Comparison of ENCODE assay signal across 13 cellular contexts in the genomic region with DNA sequence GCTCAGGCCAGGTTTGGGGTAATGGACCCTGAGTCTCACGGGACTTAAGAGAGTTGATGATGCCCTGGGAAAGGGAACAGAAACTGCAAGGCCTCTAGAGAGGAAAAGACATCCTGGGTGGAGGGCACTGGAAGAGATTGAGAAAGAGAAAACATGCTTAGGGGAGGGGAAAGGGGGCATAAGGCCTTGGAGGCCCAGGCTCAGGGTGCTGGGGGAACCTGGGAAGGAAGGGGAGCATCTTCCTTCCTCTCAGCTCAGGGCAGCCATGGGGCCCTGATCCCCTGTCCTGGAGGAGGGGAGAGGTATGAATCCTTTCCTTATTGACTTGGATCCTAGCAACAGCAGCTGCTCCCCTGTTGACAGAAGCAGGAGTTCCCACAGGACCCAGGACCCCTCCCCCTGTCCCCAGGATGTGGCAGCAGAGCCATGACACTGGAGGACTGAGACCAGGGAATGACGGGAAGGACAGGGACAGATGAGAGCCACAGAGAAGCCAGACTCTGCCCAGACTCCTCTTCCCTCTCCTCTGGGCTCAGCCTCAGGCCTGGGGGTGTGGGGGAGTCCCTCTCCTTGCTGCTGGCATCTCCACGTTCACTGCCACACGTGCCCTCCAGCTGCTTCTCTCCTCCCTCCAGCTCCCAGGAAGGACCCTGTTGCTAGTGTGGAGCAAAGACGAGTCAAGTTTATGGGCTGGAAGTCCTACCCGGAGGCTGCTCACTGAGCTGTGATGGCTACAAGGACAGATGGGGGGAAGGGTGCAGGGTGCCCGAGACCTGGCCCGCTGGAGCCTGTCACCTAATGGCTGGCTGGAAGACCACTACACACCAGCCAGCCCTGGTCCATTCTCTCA. TPM values are rescaled to one million over a fixed set of nuclear protein-coding genes. Genes with fewer than 3 reads are reported as not detected.
DNase-seq lines count a peak whose midpoint lies in the region; ATAC-seq, FAIRE-seq and TF ChIP-seq lines count a peak whose summit lies in the region.
"Had no signal": no experiment of that assay in that cellular context is flagged by ENCODE, and none has a peak within 500 bp of the region (broad histone marks: within the 10 kb centered on the region; RNA-seq: fewer than 3 reads in every experiment).

No MANE protein-coding gene starts in this region.

- peaks cover 33% of the 10 kb centered on the region for H3K4me1 Mint-ChIP-seq in GM23338
- H3K4me1 Mint-ChIP-seq in osteocyte (ENCODE audit: unreplicated experiment): peaks cover 24% of the 10 kb centered on the region

- no peak overlapping the region for H2AFZ ChIP-seq in GM23338

- intact Hi-C loops in esophagus squamous epithelium (cut with DNase I): no loop called here

- ATAC-seq in GM23338 (no peak), GM21360 (IDR thresholded peaks at IDR 0.05; ENCODE audit: unreplicated experiment) (no peak)
- ATAC-seq: K562 had no signal

- H3K9ac ChIP-seq in rectal smooth muscle tissue (ENCODE audit: low read length): no peak overlapping the region

- WGBS in esophagus squamous epithelium, 2 donors: 60 to 61% methylated on average over 3 to 5 of the region's 8 CpGs

- peak overlapping the region; percentile 57; the same call in 1 of the 2 replicates for H3K4me2 ChIP-seq in GM23338

- H3K9me2 ChIP-seq in GM23338 (ENCODE audit: insufficient read depth): no peaks in the 10 kb centered on the region

- H3K27ac Mint-ChIP-seq in GM23338: peak overlapping the region; percentile 55
- H3K27ac Mint-ChIP-seq in osteocyte (ENCODE audit: unreplicated experiment): no peak overlapping the region

- FAIRE-seq in frontal cortex (lab: Jason Lieb, UNC): no peak
- FAIRE-seq: K562, pancreas had no signal

- no peaks in the 10 kb centered on the region for H3K36me3 ChIP-seq in GM23338 (ENCODE audit: insufficient read depth)
- H3K36me3 ChIP-seq in esophagus squamous epithelium: peaks cover 28 to 54% (median 28%) of the 10 kb centered on the region in 3 donors
- peaks cover 21% of the 10 kb centered on the region for H3K36me3 ChIP-seq in rectal smooth muscle tissue (ENCODE audit: control insufficient read depth, insufficient read depth, low read length)

- DNase-seq in GM23338 (ENCODE audit: low spot score) (peak; percentile 34), NCI-H82 (lab: John Stamatoyannopoulos, UW) (peak; percentile 81), esophagus squamous epithelium (lab: John Stamatoyannopoulos, UW) (no peak), frontal cortex (ENCODE audit: low spot score in 2 of 2) (no peak), cortex of kidney (lab: John Stamatoyannopoulos, UW) (no peak), osteocyte (ENCODE audit: extremely low spot score, unreplicated experiment) (no peak)
- DNase-seq: GOT3; stimulated activated naive CD4-positive, alpha-beta T cell had no signal

- H3K4me3 Mint-ChIP-seq in GM23338: no peak overlapping the region; the same call in 2 of the 3 replicates
- no peak overlapping the region for H3K4me3 Mint-ChIP-seq in osteocyte (ENCODE audit: unreplicated experiment)

- H3K9me3 Mint-ChIP-seq in GM23338: no peaks in the 10 kb centered on the region
- H3K9me3 Mint-ChIP-seq in osteocyte (ENCODE audit: unreplicated experiment): no peaks in the 10 kb centered on the region

- no peak overlapping the region; the same call in 1 of the 2 replicates for H3K4me3 ChIP-seq in GM23338
- H3K4me3 ChIP-seq in esophagus squamous epithelium: no peak overlapping the region
- H3K4me3 ChIP-seq in rectal smooth muscle tissue (ENCODE audit: low read length): peak overlapping the region; percentile 15
- H3K4me3 ChIP-seq: K562, pancreas, SK-N-MC had no signal

- H3K9me3 ChIP-seq in esophagus squamous epithelium: no peaks in the 10 kb centered on the region
- H3K9me3 ChIP-seq: pancreas had no signal

- H3F3A ChIP-seq in GM23338 (replicated peaks; ENCODE audit: low read depth): peaks cover 7% of the 10 kb centered on the region

- peaks cover 28% of the 10 kb centered on the region for H3K36me3 Mint-ChIP-seq in GM23338 (ENCODE audit: low read depth)
- H3K36me3 Mint-ChIP-seq in osteocyte (ENCODE audit: unreplicated experiment): peaks cover 11% of the 10 kb centered on the region

- H3K27ac ChIP-seq in GM23338 (ENCODE audit: low read depth) (peak overlapping the region; percentile 83), esophagus squamous epithelium (peak overlapping the region in 3 of 4 donors; percentile 59 to 84 (median 65)), rectal smooth muscle tissue (ENCODE audit: low read depth, low read length) (peak overlapping the region; percentile 83)
- H3K27ac ChIP-seq: SK-N-MC had no signal

- no peak for TF ChIP-seq POLR2A in esophagus squamous epithelium (IDR thresholded peaks at IDR 0.05)

- H3K79me2 ChIP-seq in GM23338 (replicated peaks; ENCODE audit: insufficient read depth): no peaks in the 10 kb centered on the region

- H3K27me3 Mint-ChIP-seq in GM23338 (ENCODE audit: insufficient read depth, low read depth, poor library complexity) (peaks cover 16% of the 10 kb centered on the region), osteocyte (ENCODE audit: unreplicated experiment) (no peaks in the 10 kb centered on the region)

- peaks cover 4% of the 10 kb centered on the region; the same call in 1 of the 2 replicates for H4K20me1 ChIP-seq in GM23338 (replicated peaks; ENCODE audit: insufficient read depth)

- peaks cover 29% of the 10 kb centered on the region for H3K4me1 ChIP-seq in GM23338 (ENCODE audit: insufficient read depth)
- H3K4me1 ChIP-seq in esophagus squamous epithelium: peaks cover 17 to 77% (median 33%) of the 10 kb centered on the region in 3 donors
- peaks cover 49% of the 10 kb centered on the region for H3K4me1 ChIP-seq in rectal smooth muscle tissue (ENCODE audit: control insufficient read depth, insufficient read depth, low read length)

- TF ChIP-seq CTCF in GM23338 (conservative IDR thresholded peaks at IDR 0.05; ENCODE audit: low read depth in 2 of 2): no peak
- no peak for TF ChIP-seq CTCF in esophagus squamous epithelium (IDR thresholded peaks at IDR 0.05)
- TF ChIP-seq CTCF in osteocyte (IDR thresholded peaks at IDR 0.05): no peak

- no peaks in the 10 kb centered on the region for H3K27me3 ChIP-seq in GM23338 (ENCODE audit: insufficient read depth)
- H3K27me3 ChIP-seq in esophagus squamous epithelium: no peaks in the 10 kb centered on the region
- no peaks in the 10 kb centered on the region for H3K27me3 ChIP-seq in rectal smooth muscle tissue (ENCODE audit: control insufficient read depth, insufficient read depth, low read length)
- H3K27me3 ChIP-seq: pancreas had no signal

TF ChIP-seq in GM23338, 12 proteins besides CTCF, POLR2A, EP300 and RAD21 (continues in another document):
- no peak for TF ChIP-seq JUNB (IDR thresholded peaks at IDR 0.05; ENCODE audit: unreplicated experiment)
- no peak for TF ChIP-seq EZH2 (IDR thresholded peaks at IDR 0.05; ENCODE audit: low read depth, unreplicated experiment)
- no peak for TF ChIP-seq NANOG (IDR thresholded peaks at IDR 0.05; ENCODE audit: borderline replicate concordance)
- no peak for TF ChIP-seq CREB1 (CRISPR knock-in tag; IDR thresholded peaks at IDR 0.05; ENCODE audit: low read depth)
- no peak for TF ChIP-seq STAT1 (IDR thresholded peaks at IDR 0.05; ENCODE audit: unreplicated experiment)
- TF ChIP-seq EZH2phosphoT487 (IDR thresholded peaks at IDR 0.05; ENCODE audit: unreplicated experiment): no peak
- TF ChIP-seq, protein P1, sequence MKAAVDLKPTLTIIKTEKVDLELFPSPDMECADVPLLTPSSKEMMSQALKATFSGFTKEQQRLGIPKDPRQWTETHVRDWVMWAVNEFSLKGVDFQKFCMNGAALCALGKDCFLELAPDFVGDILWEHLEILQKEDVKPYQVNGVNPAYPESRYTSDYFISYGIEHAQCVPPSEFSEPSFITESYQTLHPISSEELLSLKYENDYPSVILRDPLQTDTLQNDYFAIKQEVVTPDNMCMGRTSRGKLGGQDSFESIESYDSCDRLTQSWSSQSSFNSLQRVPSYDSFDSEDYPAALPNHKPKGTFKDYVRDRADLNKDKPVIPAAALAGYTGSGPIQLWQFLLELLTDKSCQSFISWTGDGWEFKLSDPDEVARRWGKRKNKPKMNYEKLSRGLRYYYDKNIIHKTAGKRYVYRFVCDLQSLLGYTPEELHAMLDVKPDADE (IDR thresholded peaks at IDR 0.05): no peak
- TF ChIP-seq ZNF114 (CRISPR knock-in tag; IDR thresholded peaks at IDR 0.05): no peak
- TF ChIP-seq ZNF331 (CRISPR knock-in tag; IDR thresholded peaks at IDR 0.05; ENCODE audit: low read depth): no peak

RNA-seq across cellular contexts. Expression of gene GPBAR1, which starts 0.8 kb away (rescaled TPM):
- 1.6 TPM in 1 of 2 replicates, not detected in the other for total RNA-seq in GM23338 (2014; rRNA removed; shearing (Covaris generic))
- 0.37 and 0.44 TPM in 2 replicates for polyA plus RNA-seq in GM23338 (2016; fragmentation: Nextera tagmentation; extraction: Ambion mirVana)
- total RNA-seq in esophagus squamous epithelium (1 to 10 TPM in 1 of 4 donors, under 1 TPM in 2, not detected in 1; 0.26 to 1.3 (median 0.31) TPM), frontal cortex (not detected), osteocyte (not detected in 2 replicates)
- total RNA-seq: K562 had no signal
- polyA plus RNA-seq: K562 had no signal

RNA-seq across cellular contexts. Expression of gene AAMP, which starts 8.3 kb away (rescaled TPM):
- total RNA-seq in GM23338 (2014; rRNA removed; shearing (Covaris generic)): 157 and 203 TPM in 2 replicates
- 77.8 and 90.8 TPM in 2 replicates for polyA plus RNA-seq in GM23338 (2016; fragmentation: Nextera tagmentation; extraction: Ambion mirVana)
- 100 to 1,000 TPM in 3 of 4 donors, 10 to 100 TPM in 1; 97.9 to 136 (median 118) TPM for total RNA-seq in esophagus squamous epithelium
- total RNA-seq in frontal cortex: 98.2 TPM
- 62.9 and 66.3 TPM in 2 replicates for total RNA-seq in osteocyte

RNA-seq across cellular contexts. Expression of gene PNKD, which starts 8.7 kb away (rescaled TPM):
- 28.2 and 36.0 TPM in 2 replicates for total RNA-seq in GM23338 (2014; rRNA removed; shearing (Covaris generic))
- polyA plus RNA-seq in GM23338 (2016; fragmentation: Nextera tagmentation; extraction: Ambion mirVana): 77.7 and 83.3 TPM in 2 replicates
- total RNA-seq in esophagus squamous epithelium: 10 to 100 TPM; 19.7 to 34.3 (median 28.0) TPM
- total RNA-seq in frontal cortex: 15.1 TPM
- 43.0 and 45.0 TPM in 2 replicates for total RNA-seq in osteocyte

RNA-seq across cellular contexts. Expression of gene TMBIM1, which starts 30.7 kb away (rescaled TPM):
- total RNA-seq in GM23338 (2014; rRNA removed; shearing (Covaris generic)): 16.5 and 20.8 TPM in 2 replicates
- 9.5 and 12.0 TPM in 2 replicates for polyA plus RNA-seq in GM23338 (2016; fragmentation: Nextera tagmentation; extraction: Ambion mirVana)
- total RNA-seq in esophagus squamous epithelium (100 to 1,000 TPM; 238 to 342 (median 275) TPM), frontal cortex (9.4 TPM), osteocyte (86.4 and 97.4 TPM in 2 replicates)

RNA-seq across cellular contexts. Expression of gene ARPC2, which starts 44.7 kb away (rescaled TPM):
- total RNA-seq in GM23338 (2014; rRNA removed; shearing (Covaris generic)): 195 and 217 TPM in 2 replicates
- polyA plus RNA-seq in GM23338 (2016; fragmentation: Nextera tagmentation; extraction: Ambion mirVana): 242 and 271 TPM in 2 replicates
- 100 to 1,000 TPM; 465 to 690 (median 542) TPM for total RNA-seq in esophagus squamous epithelium
- total RNA-seq in frontal cortex: 139 TPM
- 265 and 284 TPM in 2 replicates for total RNA-seq in osteocyte

Comparison
In these comparisons a context has a peak if more than half of its experiments do, and no peak if none do; other contexts are left out.
1. DNase-seq: peak in GM23338 (single experiment) and NCI-H82 (single experiment); none in esophagus squamous epithelium (single experiment), frontal cortex (0 of 2), cortex of kidney (single experiment) and osteocyte (single experiment).
2. Peak in every context shown above with its lines, with median percentiles within 50 percentile points of each other: H3K27ac ChIP-seq.